1 cellular context compared by ENCODE assay signal in the genomic region with DNA sequence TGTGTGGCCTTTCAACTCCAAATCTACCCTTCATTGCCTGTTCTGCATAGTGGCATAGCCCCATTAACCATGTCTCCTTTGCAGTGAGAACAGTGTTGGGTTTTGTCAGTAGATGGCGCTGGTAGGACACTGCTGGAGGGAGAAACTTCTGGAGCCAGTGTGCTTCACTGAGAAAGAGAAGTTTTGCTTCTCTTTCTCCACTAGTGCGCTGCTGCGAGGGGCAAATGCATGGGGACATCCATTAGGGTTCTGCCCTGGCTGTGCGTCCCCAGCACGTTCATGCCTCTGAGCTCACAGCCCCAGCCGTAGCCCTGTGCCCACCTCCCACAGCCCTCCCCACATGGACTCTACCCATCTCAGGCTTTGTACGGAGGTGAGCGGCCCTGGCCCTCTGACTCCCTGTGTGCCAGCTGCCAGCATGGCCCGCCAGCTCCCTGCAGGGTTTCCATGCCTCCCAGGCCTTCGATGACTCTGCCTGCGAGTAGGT.
TF ChIP-seq lines count a peak whose summit lies in the region.

No MANE protein-coding gene starts in this region.

TF ChIP-seq in K562, 482 proteins besides CTCF, POLR2A, EP300 and RAD21 (continued from another document):
- TF ChIP-seq, protein P1, sequence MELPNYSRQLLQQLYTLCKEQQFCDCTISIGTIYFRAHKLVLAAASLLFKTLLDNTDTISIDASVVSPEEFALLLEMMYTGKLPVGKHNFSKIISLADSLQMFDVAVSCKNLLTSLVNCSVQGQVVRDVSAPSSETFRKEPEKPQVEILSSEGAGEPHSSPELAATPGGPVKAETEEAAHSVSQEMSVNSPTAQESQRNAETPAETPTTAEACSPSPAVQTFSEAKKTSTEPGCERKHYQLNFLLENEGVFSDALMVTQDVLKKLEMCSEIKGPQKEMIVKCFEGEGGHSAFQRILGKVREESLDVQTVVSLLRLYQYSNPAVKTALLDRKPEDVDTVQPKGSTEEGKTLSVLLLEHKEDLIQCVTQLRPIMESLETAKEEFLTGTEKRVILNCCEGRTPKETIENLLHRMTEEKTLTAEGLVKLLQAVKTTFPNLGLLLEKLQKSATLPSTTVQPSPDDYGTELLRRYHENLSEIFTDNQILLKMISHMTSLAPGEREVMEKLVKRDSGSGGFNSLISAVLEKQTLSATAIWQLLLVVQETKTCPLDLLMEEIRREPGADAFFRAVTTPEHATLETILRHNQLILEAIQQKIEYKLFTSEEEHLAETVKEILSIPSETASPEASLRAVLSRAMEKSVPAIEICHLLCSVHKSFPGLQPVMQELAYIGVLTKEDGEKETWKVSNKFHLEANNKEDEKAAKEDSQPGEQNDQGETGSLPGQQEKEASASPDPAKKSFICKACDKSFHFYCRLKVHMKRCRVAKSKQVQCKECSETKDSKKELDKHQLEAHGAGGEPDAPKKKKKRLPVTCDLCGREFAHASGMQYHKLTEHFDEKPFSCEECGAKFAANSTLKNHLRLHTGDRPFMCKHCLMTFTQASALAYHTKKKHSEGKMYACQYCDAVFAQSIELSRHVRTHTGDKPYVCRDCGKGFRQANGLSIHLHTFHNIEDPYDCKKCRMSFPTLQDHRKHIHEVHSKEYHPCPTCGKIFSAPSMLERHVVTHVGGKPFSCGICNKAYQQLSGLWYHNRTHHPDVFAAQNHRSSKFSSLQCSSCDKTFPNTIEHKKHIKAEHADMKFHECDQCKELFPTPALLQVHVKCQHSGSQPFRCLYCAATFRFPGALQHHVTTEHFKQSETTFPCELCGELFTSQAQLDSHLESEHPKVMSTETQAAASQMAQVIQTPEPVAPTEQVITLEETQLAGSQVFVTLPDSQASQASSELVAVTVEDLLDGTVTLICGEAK (IDR thresholded peaks at IDR 0.05) = no peak
- TF ChIP-seq, protein P1 (CRISPR knock-in tag; IDR thresholded peaks at IDR 0.05) = no peak
- TF ChIP-seq, protein P2, sequence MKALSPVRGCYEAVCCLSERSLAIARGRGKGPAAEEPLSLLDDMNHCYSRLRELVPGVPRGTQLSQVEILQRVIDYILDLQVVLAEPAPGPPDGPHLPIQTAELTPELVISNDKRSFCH (CRISPR knock-in tag; IDR thresholded peaks at IDR 0.05) = no peak
- TF ChIP-seq, protein P2 (tag; IDR thresholded peaks at IDR 0.05) = 0 out of 2 replicates have a peak, but pooled peaks have one; percentile 35
- TF ChIP-seq CREM (IDR thresholded peaks at IDR 0.05; ENCODE audit: low read depth) (0 out of 2 replicates have a peak, but pooled peaks have one; percentile 31), ELF2 (CRISPR knock-in tag; IDR thresholded peaks at IDR 0.05) (no peak), BHLHE40 (IDR thresholded peaks at IDR 0.05; ENCODE audit: low read length) (0 out of 2 replicates have a peak, but pooled peaks have one; percentile 13), CBFB (CRISPR knock-in tag; IDR thresholded peaks at IDR 0.05) (0 out of 2 replicates have a peak, but pooled peaks have one; percentile 34), TBP (optimal IDR thresholded peaks at IDR 0.05; ENCODE audit: low read depth, low read length) (peak; percentile 22), KLF16 (IDR thresholded peaks at IDR 0.05) (peak; percentile 25; the same call in 1 of the 2 replicates), CC2D1A (IDR thresholded peaks at IDR 0.05) (peak; percentile 70), CSDE1 (IDR thresholded peaks at IDR 0.05) (no peak), NFE2L1 (tag; IDR thresholded peaks at IDR 0.05; ENCODE audit: borderline replicate concordance, low read depth) (no peak), CTBP1 (IDR thresholded peaks at IDR 0.05; ENCODE audit: borderline replicate concordance) (peak; percentile 19; the same call in 1 of the 2 replicates), ZNF79 (CRISPR knock-in tag; IDR thresholded peaks at IDR 0.05; ENCODE audit: low read depth) (0 out of 2 replicates have a peak, but pooled peaks have one; percentile 29), RB1 (IDR thresholded peaks at IDR 0.05; ENCODE audit: low read depth) (peak; percentile 68; the same call in 1 of the 2 replicates), SMC3 (conservative IDR thresholded peaks at IDR 0.05; ENCODE audit: insufficient read depth, low read depth, low read length) (peak; percentile 91), ZNF24 (IDR thresholded peaks at IDR 0.05) (0 out of 2 replicates have a peak, but pooled peaks have one; percentile 12), KHSRP (IDR thresholded peaks at IDR 0.05) (no peak), XRCC5 (IDR thresholded peaks at IDR 0.05; ENCODE audit: low read depth, low read length) (0 out of 2 replicates have a peak, but pooled peaks have one; percentile 26)
- TF ChIP-seq, protein P3, sequence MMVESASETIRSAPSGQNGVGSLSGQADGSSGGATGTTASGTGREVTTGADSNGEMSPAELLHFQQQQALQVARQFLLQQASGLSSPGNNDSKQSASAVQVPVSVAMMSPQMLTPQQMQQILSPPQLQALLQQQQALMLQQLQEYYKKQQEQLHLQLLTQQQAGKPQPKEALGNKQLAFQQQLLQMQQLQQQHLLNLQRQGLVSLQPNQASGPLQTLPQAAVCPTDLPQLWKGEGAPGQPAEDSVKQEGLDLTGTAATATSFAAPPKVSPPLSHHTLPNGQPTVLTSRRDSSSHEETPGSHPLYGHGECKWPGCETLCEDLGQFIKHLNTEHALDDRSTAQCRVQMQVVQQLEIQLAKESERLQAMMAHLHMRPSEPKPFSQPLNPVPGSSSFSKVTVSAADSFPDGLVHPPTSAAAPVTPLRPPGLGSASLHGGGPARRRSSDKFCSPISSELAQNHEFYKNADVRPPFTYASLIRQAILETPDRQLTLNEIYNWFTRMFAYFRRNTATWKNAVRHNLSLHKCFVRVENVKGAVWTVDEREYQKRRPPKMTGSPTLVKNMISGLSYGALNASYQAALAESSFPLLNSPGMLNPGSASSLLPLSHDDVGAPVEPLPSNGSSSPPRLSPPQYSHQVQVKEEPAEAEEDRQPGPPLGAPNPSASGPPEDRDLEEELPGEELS (CRISPR knock-in tag; IDR thresholded peaks at IDR 0.05; ENCODE audit: borderline replicate concordance) = no peak
- TF ChIP-seq, protein P4, sequence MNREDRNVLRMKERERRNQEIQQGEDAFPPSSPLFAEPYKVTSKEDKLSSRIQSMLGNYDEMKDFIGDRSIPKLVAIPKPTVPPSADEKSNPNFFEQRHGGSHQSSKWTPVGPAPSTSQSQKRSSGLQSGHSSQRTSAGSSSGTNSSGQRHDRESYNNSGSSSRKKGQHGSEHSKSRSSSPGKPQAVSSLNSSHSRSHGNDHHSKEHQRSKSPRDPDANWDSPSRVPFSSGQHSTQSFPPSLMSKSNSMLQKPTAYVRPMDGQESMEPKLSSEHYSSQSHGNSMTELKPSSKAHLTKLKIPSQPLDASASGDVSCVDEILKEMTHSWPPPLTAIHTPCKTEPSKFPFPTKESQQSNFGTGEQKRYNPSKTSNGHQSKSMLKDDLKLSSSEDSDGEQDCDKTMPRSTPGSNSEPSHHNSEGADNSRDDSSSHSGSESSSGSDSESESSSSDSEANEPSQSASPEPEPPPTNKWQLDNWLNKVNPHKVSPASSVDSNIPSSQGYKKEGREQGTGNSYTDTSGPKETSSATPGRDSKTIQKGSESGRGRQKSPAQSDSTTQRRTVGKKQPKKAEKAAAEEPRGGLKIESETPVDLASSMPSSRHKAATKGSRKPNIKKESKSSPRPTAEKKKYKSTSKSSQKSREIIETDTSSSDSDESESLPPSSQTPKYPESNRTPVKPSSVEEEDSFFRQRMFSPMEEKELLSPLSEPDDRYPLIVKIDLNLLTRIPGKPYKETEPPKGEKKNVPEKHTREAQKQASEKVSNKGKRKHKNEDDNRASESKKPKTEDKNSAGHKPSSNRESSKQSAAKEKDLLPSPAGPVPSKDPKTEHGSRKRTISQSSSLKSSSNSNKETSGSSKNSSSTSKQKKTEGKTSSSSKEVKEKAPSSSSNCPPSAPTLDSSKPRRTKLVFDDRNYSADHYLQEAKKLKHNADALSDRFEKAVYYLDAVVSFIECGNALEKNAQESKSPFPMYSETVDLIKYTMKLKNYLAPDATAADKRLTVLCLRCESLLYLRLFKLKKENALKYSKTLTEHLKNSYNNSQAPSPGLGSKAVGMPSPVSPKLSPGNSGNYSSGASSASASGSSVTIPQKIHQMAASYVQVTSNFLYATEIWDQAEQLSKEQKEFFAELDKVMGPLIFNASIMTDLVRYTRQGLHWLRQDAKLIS (CRISPR knock-in tag; IDR thresholded peaks at IDR 0.05) = no peak
- TF ChIP-seq, protein P5, sequence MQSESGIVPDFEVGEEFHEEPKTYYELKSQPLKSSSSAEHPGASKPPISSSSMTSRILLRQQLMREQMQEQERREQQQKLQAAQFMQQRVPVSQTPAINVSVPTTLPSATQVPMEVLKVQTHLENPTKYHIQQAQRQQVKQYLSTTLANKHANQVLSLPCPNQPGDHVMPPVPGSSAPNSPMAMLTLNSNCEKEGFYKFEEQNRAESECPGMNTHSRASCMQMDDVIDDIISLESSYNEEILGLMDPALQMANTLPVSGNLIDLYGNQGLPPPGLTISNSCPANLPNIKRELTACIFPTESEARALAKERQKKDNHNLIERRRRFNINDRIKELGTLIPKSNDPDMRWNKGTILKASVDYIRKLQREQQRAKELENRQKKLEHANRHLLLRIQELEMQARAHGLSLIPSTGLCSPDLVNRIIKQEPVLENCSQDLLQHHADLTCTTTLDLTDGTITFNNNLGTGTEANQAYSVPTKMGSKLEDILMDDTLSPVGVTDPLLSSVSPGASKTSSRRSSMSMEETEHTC (IDR thresholded peaks at IDR 0.05) = no peak
